In genomic region chr17:81040791-81041337, GRCh38 we compare ENCODE assay signal across 8 cellular contexts. TPM values are rescaled to one million over a fixed set of nuclear protein-coding genes. Genes with fewer than 3 reads are reported as not detected.
DNase-seq lines count a peak whose midpoint lies in the region; ATAC-seq, FAIRE-seq and TF ChIP-seq lines count a peak whose summit lies in the region.

No MANE protein-coding gene starts in this region.

- dilution Hi-C loops in IMR-90 (cut with HindIII; ENCODE audit: low sequenced_read_pairs, unreplicated experiment), result no loop called here

- peak overlapping the region; percentile 62 for H3K27ac Mint-ChIP-seq in astrocyte (ENCODE audit: unreplicated experiment)

- intact Hi-C loops in IMR-90 (cut with micrococcal nuclease), result no loop called here

- H4K5ac ChIP-seq in IMR-90 (ENCODE audit: low read depth, low read length), result no peak overlapping the region; the same call in 1 of the 2 replicates

- peaks cover 99% of the 10 kb centered on the region for H3K79me2 ChIP-seq in astrocyte (ENCODE audit: insufficient read depth, low read length)

- peak overlapping the region in 1 of 2 experiments; percentile 39; a peak in 1 of 4 replicates for H4K8ac ChIP-seq in IMR-90 (ENCODE audit: low read depth in 2 of 2, low read length in 2 of 2)

- peak; percentile 34 for DNase-seq in Caki2 (ENCODE audit: low read depth)
- DNase-seq in IMR-90, result no peak
- no peak for DNase-seq in astrocyte (ENCODE audit: low read depth)
- DNase-seq in myocyte (ENCODE audit: low read depth), result peak; percentile 22
- no peak for DNase-seq in GM19240 (ENCODE audit: insufficient read length, low spot score)
- no peak for DNase-seq in effector memory CD4-positive, alpha-beta T cell
- no peak for DNase-seq in NCI-H446 treated with DMSO at 0.1 percent for 48 hours (lab: John Stamatoyannopoulos, UW)
- no peak for DNase-seq in NCI-H1092 (lab: John Stamatoyannopoulos, UW)

- TF ChIP-seq POLR2A in IMR-90 (IDR thresholded peaks at IDR 0.05; ENCODE audit: low read depth, low read length), result no peak

- H2AFZ ChIP-seq in IMR-90 (replicated peaks; ENCODE audit: low read length, poor library complexity) (peak overlapping the region; percentile 2), astrocyte (ENCODE audit: low read depth, low read length) (no peak overlapping the region)

- peak overlapping the region; percentile 29 for H2BK5ac ChIP-seq in IMR-90 (ENCODE audit: low read depth, low read length, poor library complexity, severe bottlenecking)

- peak; percentile 38 for TF ChIP-seq CTCF in IMR-90 (conservative IDR thresholded peaks at IDR 0.05; ENCODE audit: low read depth, low read length)
- TF ChIP-seq CTCF in astrocyte (IDR thresholded peaks at IDR 0.05; ENCODE audit: insufficient read depth, low read depth, low read length), result peak; percentile 27

- CTCF ChIA-PET in IMR-90 (lab: Yijun Ruan, JAX), result no interaction called here

- peaks cover 28% of the 10 kb centered on the region for H3K9me1 ChIP-seq in IMR-90 (ENCODE audit: insufficient read depth, low read length)

- in situ Hi-C loops in Caki2 (cut with HindIII; ENCODE audit: low pct_unique_long_range_greater_than_20kb, low sequenced_read_pairs) (no loop called here), IMR-90 (cut with MboI; ENCODE audit: low sequenced_read_pairs) (no loop called here)

- no peak overlapping the region for H2BK15ac ChIP-seq in IMR-90 (ENCODE audit: low read depth, low read length)

- H2AK9ac ChIP-seq in IMR-90 (replicated peaks; ENCODE audit: low read depth, low read length, poor library complexity), result peak overlapping the region; percentile 91

- H3K23ac ChIP-seq in IMR-90 (ENCODE audit: low read depth, low read length), result no peak overlapping the region

- no peaks in the 10 kb centered on the region for H3K9me3 ChIP-seq in IMR-90 (ENCODE audit: control insufficient read depth, insufficient read depth, low read length)
- no peaks in the 10 kb centered on the region for H3K9me3 ChIP-seq in astrocyte (ENCODE audit: insufficient read depth, low read depth, low read length)
- H3K9me3 ChIP-seq in effector memory CD4-positive, alpha-beta T cell (ENCODE audit: control insufficient read depth, low read length), result no peaks in the 10 kb centered on the region

- peak overlapping the region; percentile 23; the same call in 1 of the 2 replicates for H4K91ac ChIP-seq in IMR-90 (ENCODE audit: insufficient read depth, low read depth, low read length)

- no peak overlapping the region for H3K4me3 Mint-ChIP-seq in astrocyte (ENCODE audit: unreplicated experiment)

- H3K4ac ChIP-seq in IMR-90 (ENCODE audit: low read depth, low read length), result peak overlapping the region; percentile 24

- H3K18ac ChIP-seq in IMR-90 (ENCODE audit: low read depth, low read length), result no peak overlapping the region

- H2BK20ac ChIP-seq in IMR-90 (ENCODE audit: low read depth, low read length), result no peak overlapping the region

- H3K36me3 Mint-ChIP-seq in astrocyte (ENCODE audit: low read depth, unreplicated experiment), result peaks cover 6% of the 10 kb centered on the region

- peak overlapping the region; percentile 79 for H2AK5ac ChIP-seq in IMR-90 (ENCODE audit: low read depth, low read length)

- peaks cover 7 to 75% of the 10 kb centered on the region in 2 experiments for H3K79me1 ChIP-seq in IMR-90 (ENCODE audit: low read depth in 1 of 2, low read length in 2 of 2)

- H3K4me3 ChIP-seq in IMR-90 (ENCODE audit: insufficient read depth, low read depth, low read length) (no peak overlapping the region), astrocyte (ENCODE audit: insufficient read depth, low read depth, low read length) (peak overlapping the region; percentile 26)
- no peak overlapping the region for H3K4me3 ChIP-seq in effector memory CD4-positive, alpha-beta T cell (ENCODE audit: insufficient read depth, low read depth, low read length, poor library complexity, severe bottlenecking)

- TF ChIP-seq RAD21 in IMR-90 (IDR thresholded peaks at IDR 0.05; ENCODE audit: low read length), result no peak

- WGBS in IMR-90 (ENCODE audit: extremely low coverage in 2 of 2, insufficient read length in 1 of 2), 2 experiments, result 90% methylated on average over 2 of the region's 6 CpGs; no CpG with 5 or more reads in 1 of the 2 experiments

- no peaks in the 10 kb centered on the region for H3K27me3 Mint-ChIP-seq in astrocyte (ENCODE audit: low read depth, unreplicated experiment)

- no TSS peak for BruUV-seq in IMR-90 (replicated peaks; lab: Mats Ljungman, UMichigan)

- peak; percentile 13 for ATAC-seq in IMR-90 (ENCODE audit: low read depth)

- H3K27me3 ChIP-seq in IMR-90 (ENCODE audit: control insufficient read depth, insufficient read depth, low read length), result no peaks in the 10 kb centered on the region
- no peaks in the 10 kb centered on the region for H3K27me3 ChIP-seq in astrocyte (ENCODE audit: insufficient read depth, low read length)
- H3K27me3 ChIP-seq in effector memory CD4-positive, alpha-beta T cell (replicated peaks; ENCODE audit: control insufficient read depth, insufficient read depth, low read length, poor library complexity, severe bottlenecking), result no peaks in the 10 kb centered on the region

- H3K9me3 Mint-ChIP-seq in astrocyte (ENCODE audit: unreplicated experiment), result no peaks in the 10 kb centered on the region

- H2BK120ac ChIP-seq in IMR-90 (ENCODE audit: low read depth, low read length), result peak overlapping the region; percentile 42; the same call in 1 of the 2 replicates

- POLR2A ChIA-PET in IMR-90 (lab: Charles Lee; ENCODE audit: unreplicated experiment), result no interaction called here

- peaks cover 38% of the 10 kb centered on the region for H3K4me1 Mint-ChIP-seq in astrocyte (ENCODE audit: low read depth, unreplicated experiment)

- H3K9ac ChIP-seq in IMR-90 (ENCODE audit: low read depth, low read length) (no peak overlapping the region), astrocyte (ENCODE audit: low read length) (peak overlapping the region; percentile 66)

- H3K4me1 ChIP-seq in IMR-90 (ENCODE audit: control insufficient read depth, insufficient read depth, low read length) (peaks cover 25% of the 10 kb centered on the region), astrocyte (ENCODE audit: insufficient read depth, low read length) (peaks cover 77% of the 10 kb centered on the region)
- no peaks in the 10 kb centered on the region for H3K4me1 ChIP-seq in effector memory CD4-positive, alpha-beta T cell (ENCODE audit: control insufficient read depth, insufficient read depth, low read length, poor library complexity, severe bottlenecking)

- H4K20me1 ChIP-seq in IMR-90 (ENCODE audit: insufficient read depth, low read length), result peaks cover 45% of the 10 kb centered on the region
- peaks cover 86% of the 10 kb centered on the region for H4K20me1 ChIP-seq in astrocyte (ENCODE audit: insufficient read depth, low read length)

- peak overlapping the region; percentile 10; the same call in 1 of the 2 replicates for H3K27ac ChIP-seq in IMR-90 (ENCODE audit: insufficient read depth, low read length)
- H3K27ac ChIP-seq in astrocyte (ENCODE audit: low read depth, low read length), result peak overlapping the region; percentile 71
- no peak overlapping the region for H3K27ac ChIP-seq in effector memory CD4-positive, alpha-beta T cell (ENCODE audit: insufficient read depth, low read length, poor library complexity, severe bottlenecking)

- H3K4me2 ChIP-seq in IMR-90 (ENCODE audit: low read depth, low read length), result no peak overlapping the region
- H3K4me2 ChIP-seq in astrocyte (ENCODE audit: low read length), result peak overlapping the region; percentile 76

- no peak overlapping the region; the same call in 1 of the 2 replicates for H3K56ac ChIP-seq in IMR-90 (ENCODE audit: extremely low read depth, insufficient read depth, low read length)

- FAIRE-seq in astrocyte (lab: Jason Lieb, UNC), result no peak

- 0 out of 2 replicates have a peak overlapping the region, but pooled peaks have one; percentile 37 for H3K14ac ChIP-seq in IMR-90 (replicated peaks; ENCODE audit: low read depth, low read length)

- H3K36me3 ChIP-seq in IMR-90 (ENCODE audit: control insufficient read depth, insufficient read depth, low read length), result no peaks in the 10 kb centered on the region
- no peaks in the 10 kb centered on the region for H3K36me3 ChIP-seq in astrocyte (ENCODE audit: insufficient read depth, low read length)
- no peaks in the 10 kb centered on the region for H3K36me3 ChIP-seq in effector memory CD4-positive, alpha-beta T cell (ENCODE audit: control insufficient read depth, insufficient read depth, low read length)

TF ChIP-seq in IMR-90, 13 proteins besides CTCF, POLR2A, EP300 and RAD21:
- TF ChIP-seq MAZ (IDR thresholded peaks at IDR 0.05; ENCODE audit: borderline replicate concordance, low read depth, low read length), result 0 out of 2 replicates have a peak, but pooled peaks have one; percentile 14
- TF ChIP-seq FOS (IDR thresholded peaks at IDR 0.05; ENCODE audit: low read depth, low read length), result no peak

RNA-seq across cellular contexts. Expression of gene BAIAP2, which starts 5.9 kb away (rescaled TPM):
- 30.1 and 37.4 TPM in 2 replicates for total RNA-seq in Caki2 (2014; rRNA removed; shearing (Covaris generic); ENCODE audit: low replicate concordance)
- total RNA-seq in IMR-90 (2012; rRNA removed) (18.3 and 22.8 TPM in 2 replicates), astrocyte (43.3 and 51.4 TPM in 2 replicates), myocyte (27.4 and 41.1 TPM in 2 replicates)
- 32.6 and 36.1 TPM in 2 replicates for polyA plus RNA-seq in IMR-90 (2012; rRNA removed)
- polyA plus RNA-seq in IMR-90 (2012; cell fraction: cytosol; rRNA removed), result 27.3 and 38.0 TPM in 2 replicates
- 37.9 and 82.6 TPM in 2 replicates for polyA plus RNA-seq in IMR-90 (2012; cell fraction: nucleus; rRNA removed; ENCODE audit: low replicate concordance)
- polyA plus RNA-seq in myocyte (2012), result 102 TPM

RNA-seq across cellular contexts. Expression of gene CHMP6, which starts 49.2 kb away (rescaled TPM):
- total RNA-seq in Caki2 (2014; rRNA removed; shearing (Covaris generic); ENCODE audit: low replicate concordance), result 45.2 and 61.1 TPM in 2 replicates
- total RNA-seq in IMR-90 (2012; rRNA removed) (5.0 and 7.2 TPM in 2 replicates), astrocyte (16.8 and 19.0 TPM in 2 replicates), myocyte (14.8 and 18.0 TPM in 2 replicates)
- 40.3 and 44.2 TPM in 2 replicates for polyA plus RNA-seq in IMR-90 (2012; rRNA removed)
- polyA plus RNA-seq in IMR-90 (2012; cell fraction: cytosol; rRNA removed), result 36.0 and 41.8 TPM in 2 replicates
- polyA plus RNA-seq in IMR-90 (2012; cell fraction: nucleus; rRNA removed; ENCODE audit: low replicate concordance), result 18.8 and 27.5 TPM in 2 replicates
- polyA plus RNA-seq in myocyte (2012), result 31.3 TPM

Comparison
In these comparisons a context has a peak if more than half of its experiments do, and no peak if none do; other contexts are left out.
1. DNase-seq: peak in Caki2 (single experiment) and myocyte (single experiment); none in IMR-90 (single experiment), astrocyte (single experiment), GM19240 (single experiment), effector memory CD4-positive, alpha-beta T cell (0 of 3), NCI-H446 treated with DMSO at 0.1 percent for 48 hours (single experiment) and NCI-H1092 (single experiment).